ENCODE assay signal across 22 cellular contexts in the genomic region with DNA sequence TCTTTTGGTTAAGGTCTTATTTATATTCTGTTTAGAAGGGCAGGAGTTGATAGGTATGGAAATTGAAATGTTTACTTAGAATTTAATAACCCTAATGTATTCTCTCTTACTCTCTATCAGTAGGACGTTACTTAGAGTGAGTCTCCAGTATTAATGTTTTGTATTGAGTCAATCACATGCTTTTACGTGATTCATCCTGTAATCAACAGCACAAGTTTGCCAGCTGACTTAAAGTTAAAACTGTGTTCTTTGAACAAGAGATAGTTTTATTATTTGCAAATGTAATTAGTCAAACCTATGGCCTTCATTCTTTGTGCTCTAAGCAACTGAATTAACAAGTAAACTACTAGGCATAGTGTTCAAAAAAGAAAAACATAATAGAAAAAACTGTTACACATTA. TPM values are rescaled to one million over a fixed set of nuclear protein-coding genes. Genes with fewer than 3 reads are reported as not detected.
DNase-seq lines count a peak whose midpoint lies in the region; ATAC-seq and TF ChIP-seq lines count a peak whose summit lies in the region.
"Had no signal": no experiment of that assay in that cellular context is flagged by ENCODE, and none has a peak within 500 bp of the region (broad histone marks: within the 10 kb centered on the region; RNA-seq: fewer than 3 reads in every experiment).

No MANE protein-coding gene starts in this region.

- no peaks in the 10 kb centered on the region for H3K9me3 ChIP-seq in SK-N-SH
- H3K9me3 ChIP-seq: colonic mucosa, neutrophil, testis had no signal

- DNase-seq in GM04503 (ENCODE audit: low read depth) (peak; percentile 12), SK-N-SH (no peak), fibroblast of mammary gland (ENCODE audit: low read depth) (peak; percentile 84), retinal pigment epithelial cell (ENCODE audit: low read depth) (peak; percentile 26), glutamatergic neuron (no peak)
- no peak for DNase-seq in stimulated activated CD4-positive, alpha-beta T cell treated with anti-CD3 and anti-CD28 coated beads, Interleukin-4, amount 100 ng/mL, for 1 hour
- DNase-seq: amniotic stem cell; colonic mucosa; DMS 273 treated with DMSO at 0.1 percent for 48 hours; left cardiac atrium; NCI-H1092 treated with DMSO at 0.1 percent for 48 hours; NCI-H82; stimulated activated CD4-positive, alpha-beta T cell treated with anti-CD3 and anti-CD28 coated beads, Interleukin-4, amount 100 ng/mL, for 4 hours; testis had no signal

- WGBS in SK-N-SH (ENCODE audit: low lambda C conversion rate) = 51% methylated on average over 2 of the region's 2 CpGs

- no peak for TF ChIP-seq RAD21 in SK-N-SH (IDR thresholded peaks at IDR 0.05; ENCODE audit: low read length)

- POLR2A ChIA-PET in SK-N-SH (lab: Yijun Ruan, JAX) = no interaction called here

- no peak overlapping the region for H3K4me3 Mint-ChIP-seq in glutamatergic neuron (ENCODE audit: unreplicated experiment)
- H3K4me3 Mint-ChIP-seq: WTC11 had no signal

- peaks cover 60% of the 10 kb centered on the region; the same call in 1 of the 2 replicates for H3K79me2 ChIP-seq in SK-N-SH (ENCODE audit: insufficient read depth)

- peaks cover 9% of the 10 kb centered on the region for H3F3A ChIP-seq in SK-N-SH (replicated peaks; ENCODE audit: insufficient read depth)

- ATAC-seq in GM19351 (IDR thresholded peaks at IDR 0.05; ENCODE audit: unreplicated experiment) (no peak), HG03159 (IDR thresholded peaks at IDR 0.05; ENCODE audit: unreplicated experiment) (no peak)
- ATAC-seq: K562, WTC11 had no signal

- TF ChIP-seq CTCF in SK-N-SH (IDR thresholded peaks at IDR 0.05) (no peak), fibroblast of mammary gland (conservative IDR thresholded peaks at IDR 0.05; ENCODE audit: control insufficient read depth, insufficient read depth, low read depth, low read length) (no peak), retinal pigment epithelial cell (conservative IDR thresholded peaks at IDR 0.05; ENCODE audit: low read depth, low read length) (no peak), glutamatergic neuron (IDR thresholded peaks at IDR 0.05; ENCODE audit: partially characterized antibody, unreplicated experiment) (no peak)

- no peak overlapping the region for H3K9ac ChIP-seq in SK-N-SH
- H3K9ac ChIP-seq: BLaER1 had no signal

- H3K4me2 ChIP-seq in SK-N-SH = no peak overlapping the region; the same call in 1 of the 2 replicates
- H3K4me2 ChIP-seq: BLaER1 had no signal

- H3K4me3 ChIP-seq in SK-N-SH (ENCODE audit: low read depth in 2 of 2, low read length in 1 of 2) (no peak overlapping the region), fibroblast of mammary gland (ENCODE audit: control insufficient read depth, low read depth, low read length) (no peak overlapping the region), retinal pigment epithelial cell (ENCODE audit: low read length) (no peak overlapping the region)
- H3K4me3 ChIP-seq: BLaER1, colonic mucosa, K562, testis had no signal

- H2AFZ ChIP-seq in SK-N-SH (ENCODE audit: low read depth) = no peak overlapping the region

- TF ChIP-seq EP300 in SK-N-SH (IDR thresholded peaks at IDR 0.05; ENCODE audit: borderline replicate concordance in 1 of 2, low read depth in 1 of 2, low read length in 1 of 2) = no peak

- H3K27ac Mint-ChIP-seq in glutamatergic neuron (ENCODE audit: unreplicated experiment) = no peak overlapping the region
- H3K27ac Mint-ChIP-seq: activated T-helper 2 cell treated with anti-CD3 and anti-CD28 coated beads, Interferon-gamma antibody, Interleukin-2, Interleukin-4, amounts not matched to agents 10 μg/mL and 5 μg/mL and 100 μg/mL, durations not matched to agents 14 hours and 24 hours and 36 hours; WTC11 had no signal

- no peaks in the 10 kb centered on the region for H3K27me3 ChIP-seq in SK-N-SH (ENCODE audit: insufficient read depth)
- H3K27me3 ChIP-seq: BLaER1, colonic mucosa, neutrophil, testis had no signal

- peaks cover 12 to 34% of the 10 kb centered on the region in 2 experiments for H3K36me3 ChIP-seq in SK-N-SH (replicated peaks in 1 of 2; ENCODE audit: control insufficient read depth in 1 of 2, insufficient read depth in 2 of 2, low read length in 1 of 2)
- H3K36me3 ChIP-seq: colonic mucosa had no signal

- CTCF ChIA-PET in SK-N-SH (lab: Yijun Ruan, JAX) = interaction anchor here (1.5 kb wide), 1 partner anchor 86 kb away, joined by 5 read pairs; no protein-coding TSS in a partner anchor

- H3K4me1 ChIP-seq in SK-N-SH (ENCODE audit: control insufficient read depth in 1 of 2, insufficient read depth in 2 of 2, low read depth in 1 of 2, low read length in 1 of 2) = peaks cover 0 to 7% of the 10 kb centered on the region in 2 experiments; a peak in 2 of 4 replicates
- H3K4me1 ChIP-seq: BLaER1, colonic mucosa had no signal

- no peaks in the 10 kb centered on the region for H3K4me1 Mint-ChIP-seq in glutamatergic neuron (ENCODE audit: low read depth, unreplicated experiment)

- no peaks in the 10 kb centered on the region for H3K9me2 ChIP-seq in SK-N-SH

- 0 out of 4 replicates have a peak overlapping the region, but pooled peaks of 1 of the 2 experiments have one; percentile 12 for H3K27ac ChIP-seq in SK-N-SH (ENCODE audit: low read depth in 2 of 2, low read length in 1 of 2)
- H3K27ac ChIP-seq: BLaER1, colonic mucosa, HL-60, neutrophil had no signal

- peaks cover 12% of the 10 kb centered on the region; the same call in 1 of the 2 replicates for H4K20me1 ChIP-seq in SK-N-SH (ENCODE audit: insufficient read depth)

- peaks cover 2% of the 10 kb centered on the region for H3K9me3 Mint-ChIP-seq in glutamatergic neuron (ENCODE audit: unreplicated experiment)
- H3K9me3 Mint-ChIP-seq: activated T-helper 2 cell treated with anti-CD3 and anti-CD28 coated beads, Interferon-gamma antibody, Interleukin-2, Interleukin-4, amounts not matched to agents 10 μg/mL and 5 μg/mL and 100 μg/mL, durations not matched to agents 14 hours and 24 hours and 36 hours; WTC11 had no signal

- no peaks in the 10 kb centered on the region for H3K27me3 Mint-ChIP-seq in glutamatergic neuron (ENCODE audit: unreplicated experiment)

- no peaks in the 10 kb centered on the region for H3K36me3 Mint-ChIP-seq in glutamatergic neuron (ENCODE audit: unreplicated experiment)
- H3K36me3 Mint-ChIP-seq: WTC11 had no signal

TF ChIP-seq in SK-N-SH, 30 proteins besides CTCF, POLR2A, EP300 and RAD21:
- TF ChIP-seq, protein P1, sequence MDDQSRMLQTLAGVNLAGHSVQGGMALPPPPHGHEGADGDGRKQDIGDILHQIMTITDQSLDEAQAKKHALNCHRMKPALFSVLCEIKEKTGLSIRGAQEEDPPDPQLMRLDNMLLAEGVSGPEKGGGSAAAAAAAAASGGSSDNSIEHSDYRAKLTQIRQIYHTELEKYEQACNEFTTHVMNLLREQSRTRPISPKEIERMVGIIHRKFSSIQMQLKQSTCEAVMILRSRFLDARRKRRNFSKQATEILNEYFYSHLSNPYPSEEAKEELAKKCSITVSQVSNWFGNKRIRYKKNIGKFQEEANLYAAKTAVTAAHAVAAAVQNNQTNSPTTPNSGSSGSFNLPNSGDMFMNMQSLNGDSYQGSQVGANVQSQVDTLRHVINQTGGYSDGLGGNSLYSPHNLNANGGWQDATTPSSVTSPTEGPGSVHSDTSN (IDR thresholded peaks at IDR 0.05) = 0 out of 2 replicates have a peak, but pooled peaks have one; percentile 12
- 0 out of 2 replicates have a peak, but pooled peaks have one; percentile 13 for TF ChIP-seq FOSL2 (IDR thresholded peaks at IDR 0.05; ENCODE audit: borderline replicate concordance, low read depth)
- TF ChIP-seq GATA2 (CRISPR knock-in tag; IDR thresholded peaks at IDR 0.05) = no peak
- no peak for TF ChIP-seq NFIC (IDR thresholded peaks at IDR 0.05; ENCODE audit: borderline replicate concordance)

RNA-seq across cellular contexts. Expression of a gene that starts 57.3 kb away (rescaled TPM):
- polyA plus RNA-seq in SK-N-SH (2012; rRNA removed) = 6.8 and 11.2 TPM in 2 replicates
- polyA plus RNA-seq in SK-N-SH (2012; cell fraction: cytosol; rRNA removed) = 9.2 and 11.0 TPM in 2 replicates
- 11.0 and 26.6 TPM in 2 replicates for polyA plus RNA-seq in SK-N-SH (2012; cell fraction: nucleus; rRNA removed)
- total RNA-seq in glutamatergic neuron (ENCODE audit: unreplicated experiment) = 39.1 TPM

Comparison
In these comparisons a context has a peak if more than half of its experiments do, and no peak if none do; other contexts are left out.
1. DNase-seq: peak in GM04503 (single experiment), fibroblast of mammary gland (single experiment) and retinal pigment epithelial cell (single experiment); none in SK-N-SH (single experiment), glutamatergic neuron (single experiment) and stimulated activated CD4-positive, alpha-beta T cell treated with anti-CD3 and anti-CD28 coated beads, Interleukin-4, amount 100 ng/mL, for 1 hour (single experiment).